In genomic region chr7:30807477-30807876, GRCh38 we compare ENCODE assay signal across 1 cellular context. TPM values are rescaled to one million over a fixed set of nuclear protein-coding genes. Genes with fewer than 3 reads are reported as not detected.
"Had no signal": no experiment of that assay in that cellular context is flagged by ENCODE, and none has a peak within 500 bp of the region (broad histone marks: within the 10 kb centered on the region; RNA-seq: fewer than 3 reads in every experiment).

No MANE protein-coding gene starts in this region.

RNA-seq across cellular contexts. Expression of gene INMT, which starts 55.5 kb away (rescaled TPM):
- total RNA-seq: pulmonary artery endothelial cell had no signal
